ENCODE assay signal across 20 cellular contexts in genomic region chr7:98472391-98473002, GRCh38.
DNase-seq lines count a peak whose midpoint lies in the region; ATAC-seq, FAIRE-seq and TF ChIP-seq lines count a peak whose summit lies in the region.
"Had no signal": no experiment of that assay in that cellular context is flagged by ENCODE, and none has a peak within 500 bp of the region (broad histone marks: within the 10 kb centered on the region; RNA-seq: fewer than 3 reads in every experiment).

No MANE protein-coding gene starts in this region.

- no peak for ATAC-seq in GM18520 (IDR thresholded peaks at IDR 0.05; ENCODE audit: unreplicated experiment)
- ATAC-seq in HG02852 (IDR thresholded peaks at IDR 0.05; ENCODE audit: unreplicated experiment): no peak
- ATAC-seq: SK-N-SH treated with all-trans-retinoic acid at 6 μM for 48 hours had no signal

- peaks cover 15% of the 10 kb centered on the region for H3K4me1 ChIP-seq in HEK293 (ENCODE audit: control insufficient read depth, insufficient read depth, low read length)
- H3K4me1 ChIP-seq: Caco-2 had no signal

- no peaks in the 10 kb centered on the region for H3K36me3 ChIP-seq in HEK293 (ENCODE audit: control insufficient read depth in 2 of 2, insufficient read depth in 1 of 2, low read length in 2 of 2)

- DNase-seq in D721Med (ENCODE audit: insufficient read length, low spot score) (peak; percentile 60), NCI-H524 treated with DMSO at 0.1 percent for 48 hours (lab: John Stamatoyannopoulos, UW) (peak; percentile 88), myocyte (ENCODE audit: low read depth) (peak; percentile 30), GM12891 (ENCODE audit: insufficient read length, low spot score) (no peak)
- DNase-seq in effector CD4-positive, alpha-beta T cell: no peak
- DNase-seq: Caco-2; CD4-positive, alpha-beta T cell; DND-41; H7; NCI-H1105 treated with DMSO at 0.1 percent for 48 hours; NCI-H1694; PC-9; SIG-M5; T-helper 1 cell had no signal

- TF ChIP-seq CTCF in D721Med (IDR thresholded peaks at IDR 0.05; ENCODE audit: insufficient read depth, missing control alignments) (no peak), HEK293 (tag by site-specific recombination; IDR thresholded peaks at IDR 0.05) (no peak)

- no peaks in the 10 kb centered on the region for H3K9me3 ChIP-seq in HEK293 (ENCODE audit: control insufficient read depth, insufficient read depth, low read depth, low read length)

- H3K4me3 ChIP-seq in HEK293 (ENCODE audit: low read depth, low read length): no peak overlapping the region
- H3K4me3 ChIP-seq: PC-9 had no signal

- peak; percentile 91 for FAIRE-seq in D721Med (lab: Jason Lieb, UNC)
- FAIRE-seq in GM12891 (lab: Jason Lieb, UNC): no peak
- FAIRE-seq: A204.1 had no signal

- no peak for TF ChIP-seq POLR2A in GM12891 (IDR thresholded peaks at IDR 0.05; ENCODE audit: low read depth, low read length)

- no peak overlapping the region for H3K27ac ChIP-seq in HEK293 (ENCODE audit: extremely low read depth, low read depth, low read length)
- H3K27ac ChIP-seq: PC-9, RWPE1 had no signal

- POLR2A ChIA-PET in HEK293 (lab: Yijun Ruan, JAX): no interaction called here

- CTCF ChIA-PET in HEK293 (lab: Yijun Ruan, JAX): no interaction called here

TF ChIP-seq in HEK293, 187 proteins besides CTCF, POLR2A, EP300 and RAD21 (continues in another document):
- TF ChIP-seq ZBTB49 (tag by site-specific recombination; IDR thresholded peaks at IDR 0.05; ENCODE audit: low read depth): no peak
- peak; percentile 49 for TF ChIP-seq PRDM4 (tag by site-specific recombination; IDR thresholded peaks at IDR 0.05)
- peak; percentile 71 for TF ChIP-seq PRDM6 (tag by site-specific recombination; IDR thresholded peaks at IDR 0.05)

TF ChIP-seq in GM12891, 5 proteins besides CTCF, POLR2A, EP300 and RAD21:
- TF ChIP-seq POU2F2 (IDR thresholded peaks at IDR 0.05; ENCODE audit: low read depth, low read length): no peak
- no peak for TF ChIP-seq POLR2AphosphoS5 (IDR thresholded peaks at IDR 0.05; ENCODE audit: low read depth, low read length)
- no peak for TF ChIP-seq PAX5 (IDR thresholded peaks at IDR 0.05; ENCODE audit: insufficient read depth, low read length, severe bottlenecking)
- TF ChIP-seq SPI1 (IDR thresholded peaks at IDR 0.05; ENCODE audit: low read depth, low read length): no peak
- no peak for TF ChIP-seq TAF1 (IDR thresholded peaks at IDR 0.05; ENCODE audit: low read depth, low read length)
TF ChIP-seq in GM12891: peak in this region for 0.

Comparison
In these comparisons a context has a peak if more than half of its experiments do, and no peak if none do; other contexts are left out.
1. DNase-seq: peak in D721Med (single experiment), NCI-H524 treated with DMSO at 0.1 percent for 48 hours (single experiment) and myocyte (single experiment); none in effector CD4-positive, alpha-beta T cell (single experiment) and GM12891 (single experiment).